In genomic region chr6:34227656-34228421, GRCh38 we compare ENCODE assay signal across 16 cellular contexts. TPM values are rescaled to one million over a fixed set of nuclear protein-coding genes. Genes with fewer than 3 reads are reported as not detected.
DNase-seq lines count a peak whose midpoint lies in the region; ATAC-seq and TF ChIP-seq lines count a peak whose summit lies in the region.
"Had no signal": no experiment of that assay in that cellular context is flagged by ENCODE, and none has a peak within 500 bp of the region (broad histone marks: within the 10 kb centered on the region; RNA-seq: fewer than 3 reads in every experiment).

No MANE protein-coding gene starts in this region.

- no peaks in the 10 kb centered on the region for H3K9me3 ChIP-seq in heart left ventricle
- H3K9me3 ChIP-seq: Peyer's patch had no signal

- H3K79me2 ChIP-seq in GM23338 (replicated peaks; ENCODE audit: insufficient read depth) = no peaks in the 10 kb centered on the region

- DNase-seq in GM23338 (ENCODE audit: low spot score) (no peak), NCI-H226 (peak; percentile 54), epithelial cell of prostate (ENCODE audit: low read depth, low spot score) (no peak), omental fat pad (ENCODE audit: low spot score) (peak; percentile 13), COR-L47 (lab: John Stamatoyannopoulos, UW) (no peak), AG20443 (ENCODE audit: low spot score) (no peak), cerebellar cortex (ENCODE audit: low spot score) (no peak), heart left ventricle (no peak)
- DNase-seq: activated CD8-positive, alpha-beta memory T cell treated with anti-CD3 and anti-CD28 coated beads, Interleukin-2, amount 50 U/mL, for 4 hours; amniotic stem cell; CD8-positive, alpha-beta T cell; effector CD8-positive, alpha-beta T cell; Peyer's patch; stimulated activated CD4-positive, alpha-beta T cell treated with anti-CD3 and anti-CD28 coated beads, Interleukin-4, amount 100 ng/mL, for 24 hours; T1000 had no signal

- H2AFZ ChIP-seq in GM23338 = 0 out of 2 replicates have a peak overlapping the region, but pooled peaks have one; percentile 38

- peak; percentile 1; the same call in 2 of the 3 replicates for ATAC-seq in GM23338
- no peak for ATAC-seq in omental fat pad (ENCODE audit: low FRiP score)
- ATAC-seq in heart left ventricle = no peak
- ATAC-seq: CD8-positive, alpha-beta T cell had no signal

- H3K4me1 ChIP-seq in GM23338 (ENCODE audit: insufficient read depth) (peaks cover 51% of the 10 kb centered on the region), heart left ventricle (peaks cover 0 to 20% (median 10%) of the 10 kb centered on the region in 12 donors)

- H3K4me3 ChIP-seq in GM23338 = peak overlapping the region; percentile 42
- H3K4me3 ChIP-seq in heart left ventricle = no peak overlapping the region
- H3K4me3 ChIP-seq: Peyer's patch had no signal

- peak overlapping the region; percentile 97 for H3K27ac Mint-ChIP-seq in GM23338
- H3K27ac Mint-ChIP-seq: CD8-positive, alpha-beta T cell had no signal

- no peak for TF ChIP-seq POLR2A in heart left ventricle (IDR thresholded peaks at IDR 0.05)

- H4K20me1 ChIP-seq in GM23338 (replicated peaks; ENCODE audit: insufficient read depth) = no peaks in the 10 kb centered on the region

- TF ChIP-seq CTCF in GM23338 (conservative IDR thresholded peaks at IDR 0.05; ENCODE audit: low read depth in 2 of 2) (no peak), omental fat pad (IDR thresholded peaks at IDR 0.05) (no peak), heart left ventricle (IDR thresholded peaks at IDR 0.05) (no peak)

- H3K27ac ChIP-seq in GM23338 (ENCODE audit: low read depth) = peak overlapping the region; percentile 96
- peak overlapping the region; percentile 72 for H3K27ac ChIP-seq in epithelial cell of prostate
- H3K27ac ChIP-seq in heart left ventricle = no peak overlapping the region

- H3K27me3 ChIP-seq in GM23338 (ENCODE audit: insufficient read depth) = no peaks in the 10 kb centered on the region
- H3K27me3 ChIP-seq in heart left ventricle = no peaks in the 10 kb centered on the region
- H3K27me3 ChIP-seq: Peyer's patch had no signal

- H3K9me3 Mint-ChIP-seq in GM23338 = no peaks in the 10 kb centered on the region; the same call in 1 of the 3 replicates
- H3K9me3 Mint-ChIP-seq: CD8-positive, alpha-beta T cell had no signal

- H3F3A ChIP-seq in GM23338 (replicated peaks; ENCODE audit: low read depth) = peaks cover 29% of the 10 kb centered on the region; the same call in 1 of the 2 replicates

- WGBS in heart left ventricle, 4 donors = 86 to 89% (median 87%) methylated on average over 16 to 18 of the region's 18 CpGs

- no peaks in the 10 kb centered on the region for H3K36me3 Mint-ChIP-seq in GM23338 (ENCODE audit: low read depth)
- H3K36me3 Mint-ChIP-seq: CD8-positive, alpha-beta T cell had no signal

- H3K4me1 Mint-ChIP-seq in GM23338 = peaks cover 51% of the 10 kb centered on the region

- H3K27me3 Mint-ChIP-seq in GM23338 (ENCODE audit: insufficient read depth, low read depth, poor library complexity) = peaks cover 32% of the 10 kb centered on the region
- H3K27me3 Mint-ChIP-seq: progenitor cell of endocrine pancreas had no signal

- H3K9me2 ChIP-seq in GM23338 (ENCODE audit: insufficient read depth) = no peaks in the 10 kb centered on the region

- H3K4me2 ChIP-seq in GM23338 = peak overlapping the region; percentile 83

- H3K36me3 ChIP-seq in GM23338 (ENCODE audit: insufficient read depth) = no peaks in the 10 kb centered on the region
- no peaks in the 10 kb centered on the region for H3K36me3 ChIP-seq in heart left ventricle
- H3K36me3 ChIP-seq: Peyer's patch had no signal

- no peak overlapping the region for H3K4me3 Mint-ChIP-seq in GM23338
- H3K4me3 Mint-ChIP-seq: CD8-positive, alpha-beta T cell had no signal

- intact Hi-C loops in heart left ventricle (cut with DNase I) = no loop called here

TF ChIP-seq in GM23338, 12 proteins besides CTCF, POLR2A, EP300 and RAD21 (continues in another document):
- no peak for TF ChIP-seq JUNB (IDR thresholded peaks at IDR 0.05; ENCODE audit: unreplicated experiment)
- TF ChIP-seq CREB1 (CRISPR knock-in tag; IDR thresholded peaks at IDR 0.05; ENCODE audit: low read depth) = no peak
- TF ChIP-seq ETS1 (IDR thresholded peaks at IDR 0.05) = no peak
- TF ChIP-seq NANOG (IDR thresholded peaks at IDR 0.05; ENCODE audit: borderline replicate concordance) = no peak
- TF ChIP-seq STAT1 (IDR thresholded peaks at IDR 0.05; ENCODE audit: unreplicated experiment) = no peak
- TF ChIP-seq EZH2phosphoT487 (IDR thresholded peaks at IDR 0.05; ENCODE audit: unreplicated experiment) = no peak
- TF ChIP-seq ZNF462 (CRISPR knock-in tag; IDR thresholded peaks at IDR 0.05) = no peak
- TF ChIP-seq ZNF331 (CRISPR knock-in tag; IDR thresholded peaks at IDR 0.05; ENCODE audit: low read depth) = no peak
- TF ChIP-seq EZH2 (IDR thresholded peaks at IDR 0.05; ENCODE audit: low read depth, unreplicated experiment) = no peak

RNA-seq across cellular contexts. Expression of gene HMGA1, which starts 8.8 kb away (rescaled TPM):
- total RNA-seq in GM23338 (2014; rRNA removed; shearing (Covaris generic)) = 1,700 and 2,052 TPM in 2 replicates
- 1,386 and 1,411 TPM in 2 replicates for polyA plus RNA-seq in GM23338 (2016; fragmentation: Nextera tagmentation; extraction: Ambion mirVana)
- total RNA-seq in omental fat pad = 10 to 100 TPM; 15.6 to 80.7 (median 31.3) TPM
- 10 to 100 TPM; 36.4 to 71.5 (median 44.8) TPM for total RNA-seq in heart left ventricle
- 10 to 100 TPM; 23.0 to 76.1 TPM for polyA plus RNA-seq in heart left ventricle

RNA-seq across cellular contexts. Expression of gene SMIM29, which starts 21.0 kb away (rescaled TPM):
- total RNA-seq in GM23338 (2014; rRNA removed; shearing (Covaris generic)) = 5.0 and 9.0 TPM in 2 replicates
- polyA plus RNA-seq in GM23338 (2016; fragmentation: Nextera tagmentation; extraction: Ambion mirVana) (15.9 and 17.0 TPM in 2 replicates), heart left ventricle (10 to 100 TPM; 36.5 to 50.4 TPM)
- total RNA-seq in omental fat pad (10 to 100 TPM; 11.8 to 23.8 (median 17.2) TPM), heart left ventricle (10 to 100 TPM; 18.4 to 37.4 (median 22.6) TPM)

Comparison
In these comparisons a context has a peak if more than half of its experiments do, and no peak if none do; other contexts are left out.
1. DNase-seq: peak in NCI-H226 (single experiment) and omental fat pad (single experiment); none in GM23338 (single experiment), epithelial cell of prostate (single experiment), COR-L47 (single experiment), AG20443 (single experiment), cerebellar cortex (single experiment) and heart left ventricle (0 of 5).
2. H3K27ac ChIP-seq: peak in GM23338 (single experiment) and epithelial cell of prostate (single experiment); none in heart left ventricle (0 of 12).
3. RNA of gene HMGA1, which starts 8.8 kb away (total RNA-seq): 1,700 to 2,052 TPM in GM23338; 36.4 to 71.5 TPM in heart left ventricle and 15.6 to 80.7 TPM in omental fat pad; every median in the first group is over 10 times any median in the second.